Comparison of ENCODE assay signal across 12 cellular contexts in genomic region chr5:96381526-96381925, GRCh38. TPM values are rescaled to one million over a fixed set of nuclear protein-coding genes. Genes with fewer than 3 reads are reported as not detected.
A peak's percentile ranks its signal among the peaks of the same experiment; 100 is the strongest.
DNase-seq lines count a peak whose midpoint lies in the region; ATAC-seq, FAIRE-seq and TF ChIP-seq lines count a peak whose summit lies in the region.
"Had no signal": no experiment of that assay in that cellular context is flagged by ENCODE, and none has a peak within 500 bp of the region (broad histone marks: within the 10 kb centered on the region; RNA-seq: fewer than 3 reads in every experiment).

No MANE protein-coding gene starts in this region.

- DNase-seq in D721Med (ENCODE audit: insufficient read length, low spot score) (no peak), NCI-H774 (lab: John Stamatoyannopoulos, UW) (peak; percentile 44), heart right ventricle (peak in 1 of 2 donors; percentile 10), A172 (ENCODE audit: low spot score) (no peak)
- no peak for DNase-seq in activated effector memory CD4-positive, alpha-beta T cell treated with anti-CD3 and anti-CD28 coated beads, Interleukin-2, amount 50 U/mL, for 16 hours
- DNase-seq: activated CD4-positive, alpha-beta T cell treated with anti-CD3 and anti-CD28 coated beads, Interleukin-2, amount 50 U/mL, for 48 hours; amygdala; EL had no signal

- peak; percentile 47 for ATAC-seq in HG02798 (IDR thresholded peaks at IDR 0.05; ENCODE audit: poor library complexity, unreplicated experiment)
- ATAC-seq in heart right ventricle: peak in 4 of 8 donors; percentile 50 to 59 (median 57)
- no peak for ATAC-seq in GM21360 (IDR thresholded peaks at IDR 0.05; ENCODE audit: unreplicated experiment)
- ATAC-seq in GM21528 (IDR thresholded peaks at IDR 0.05; ENCODE audit: low FRiP score, unreplicated experiment): no peak
- ATAC-seq: stimulated activated effector memory CD8-positive, alpha-beta T cell treated with anti-CD3 and anti-CD28 coated beads, Interleukin-12 subunit alpha, Interleukin-12 subunit beta, amount 100 ng/mL, for 72 hours had no signal

- 51 to 65% methylated on average over 5 of the region's 5 CpGs for WGBS in heart right ventricle, 2 donors

- peak; percentile 33 for TF ChIP-seq CTCF in D721Med (IDR thresholded peaks at IDR 0.05; ENCODE audit: insufficient read depth, missing control alignments)
- peak in 7 of 9 donors; percentile 13 to 61 (median 25) for TF ChIP-seq CTCF in heart right ventricle (IDR thresholded peaks at IDR 0.05)

- peaks cover 0 to 24% (median 0%) of the 10 kb centered on the region in 9 donors for H3K4me1 ChIP-seq in heart right ventricle

- H3K27me3 ChIP-seq in heart right ventricle: no peaks in the 10 kb centered on the region

- H3K36me3 ChIP-seq in heart right ventricle: no peaks in the 10 kb centered on the region

- intact Hi-C loops in heart right ventricle (cut with DNase I): no loop called here

- H3K4me3 ChIP-seq in heart right ventricle: no peak overlapping the region

- no peaks in the 10 kb centered on the region for H3K9me3 ChIP-seq in heart right ventricle

- no peak overlapping the region for H3K27ac ChIP-seq in heart right ventricle

- no peak for FAIRE-seq in D721Med (lab: Jason Lieb, UNC)

RNA-seq across cellular contexts. Expression of gene PCSK1, which starts 51.5 kb away (rescaled TPM):
- total RNA-seq in heart right ventricle: under 1 TPM in 8 of 10 donors, not detected in 2; 0.15 to 0.58 (median 0.23) TPM
- polyA plus RNA-seq in heart right ventricle: under 1 TPM in 1 of 2 donors, not detected in 1; 0.65 TPM
- 0.02 TPM in 1 of 2 replicates, not detected in the other for total RNA-seq in A172 (2014; rRNA removed; shearing (Covaris generic))
